ENCODE assay signal across 18 cellular contexts in the genomic region with DNA sequence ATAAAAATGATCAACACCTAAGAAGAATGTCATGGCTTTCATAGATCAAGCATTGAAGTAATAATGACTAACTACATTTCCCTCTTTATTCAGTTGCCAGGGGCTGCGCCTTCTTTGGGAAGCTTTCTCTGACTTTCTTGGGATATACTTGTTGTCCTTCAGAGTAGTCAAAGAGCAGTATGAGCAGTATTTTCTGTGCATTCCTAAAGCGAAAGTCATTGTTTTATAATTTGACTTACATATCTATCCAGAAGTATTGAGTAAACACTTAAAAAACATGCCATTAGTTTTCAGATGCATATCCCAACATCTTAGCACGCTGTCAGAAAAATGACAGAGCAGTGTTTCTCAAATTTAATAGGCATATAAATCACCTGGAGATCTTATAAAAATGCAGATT.
DNase-seq lines count a peak whose midpoint lies in the region; ATAC-seq and TF ChIP-seq lines count a peak whose summit lies in the region.
"Had no signal": no experiment of that assay in that cellular context is flagged by ENCODE, and none has a peak within 500 bp of the region (broad histone marks: within the 10 kb centered on the region; RNA-seq: fewer than 3 reads in every experiment).

No MANE protein-coding gene starts in this region.

- TF ChIP-seq CTCF in cardiac fibroblast (IDR thresholded peaks at IDR 0.05; ENCODE audit: low read depth, low read length) (no peak), foreskin fibroblast (IDR thresholded peaks at IDR 0.05; ENCODE audit: low read depth, low read length) (no peak), upper lobe of left lung (IDR thresholded peaks at IDR 0.05) (no peak)

- WGBS in upper lobe of left lung, 2 donors = 74 to 76% methylated on average over 3 of the region's 3 CpGs

- no peaks in the 10 kb centered on the region for H3K36me3 ChIP-seq in upper lobe of left lung

- H3K4me3 ChIP-seq in cardiac fibroblast (replicated peaks in 1 of 2; ENCODE audit: low read depth in 2 of 2, low read length in 2 of 2) = no peak overlapping the region
- H3K4me3 ChIP-seq in foreskin fibroblast (ENCODE audit: low read depth in 1 of 2, low read length in 2 of 2) = no peak overlapping the region
- H3K4me3 ChIP-seq in upper lobe of left lung = no peak overlapping the region
- H3K4me3 ChIP-seq: A549, GM23338 had no signal

- DNase-seq in ELR (ENCODE audit: low read depth) (peak; percentile 57), NCI-H226 (peak; percentile 6), cardiac fibroblast (ENCODE audit: low read depth in 2 of 2) (peak; percentile 9 to 47), foreskin fibroblast (peak; percentile 19 to 20), upper lobe of left lung (no peak)
- DNase-seq: AML-193; CD4-positive, CD25-positive, alpha-beta regulatory T cell; DMS53; NCI-H187 treated with DMSO at 0.1 percent for 48 hours; NCI-H446 treated with DMSO at 0.1 percent for 48 hours; NCI-H748 treated with DMSO at 0.1 percent for 48 hours; Right ventricle myocardium superior had no signal

- no peaks in the 10 kb centered on the region for H3K9me3 ChIP-seq in upper lobe of left lung
- H3K9me3 ChIP-seq: A549 had no signal

- H3K4me1 ChIP-seq in upper lobe of left lung = no peaks in the 10 kb centered on the region
- H3K4me1 ChIP-seq: A549 had no signal

- TF ChIP-seq EP300 in upper lobe of left lung (IDR thresholded peaks at IDR 0.05) = no peak

- H3K27me3 ChIP-seq in upper lobe of left lung = no peaks in the 10 kb centered on the region

- TF ChIP-seq POLR2A in upper lobe of left lung (IDR thresholded peaks at IDR 0.05) = no peak

- no peak overlapping the region for H3K27ac ChIP-seq in upper lobe of left lung
- H3K27ac ChIP-seq: A549 had no signal

- ATAC-seq in upper lobe of left lung (ENCODE audit: low FRiP score in 2 of 2) (no peak), GM19463 (IDR thresholded peaks at IDR 0.05; ENCODE audit: unreplicated experiment) (no peak), HG02798 (IDR thresholded peaks at IDR 0.05; ENCODE audit: poor library complexity, unreplicated experiment) (no peak)
- ATAC-seq: A549, GM23338, HepG2, Panc1 had no signal

Comparison
In these comparisons a context has a peak if more than half of its experiments do, and no peak if none do; other contexts are left out.
1. DNase-seq: peak in ELR (single experiment), NCI-H226 (single experiment), cardiac fibroblast (2 of 2) and foreskin fibroblast (2 of 2); none in upper lobe of left lung (0 of 2).